ENCODE assay signal across 16 cellular contexts in genomic region chr7:30683306-30683705, GRCh38. TPM values are rescaled to one million over a fixed set of nuclear protein-coding genes. Genes with fewer than 3 reads are reported as not detected.
"Had no signal": no experiment of that assay in that cellular context is flagged by ENCODE, and none has a peak within 500 bp of the region (broad histone marks: within the 10 kb centered on the region; RNA-seq: fewer than 3 reads in every experiment).

No MANE protein-coding gene starts in this region.

- H3K27ac ChIP-seq: epithelial cell of prostate, prostate gland, transverse colon had no signal

- H3K4me1 ChIP-seq: prostate gland had no signal

- DNase-seq: activated CD4-positive, alpha-beta memory T cell treated with anti-CD3 and anti-CD28 coated beads for 36 hours; activated CD4-positive, alpha-beta T cell treated with anti-CD3 and anti-CD28 coated beads for 1 hour; activated CD8-positive, alpha-beta memory T cell treated with anti-CD3 and anti-CD28 coated beads, Interleukin-2, amount 50 U/mL, for 4 hours; activated naive CD4-positive, alpha-beta T cell treated with Interleukin-2 at 50 U/mL for 16 hours; effector memory CD4-positive, alpha-beta T cell; hippocampal formation; stimulated activated CD4-positive, alpha-beta T cell treated with anti-CD3 and anti-CD28 coated beads, Interleukin-2, amount 100 ng/mL, for 24 hours; stimulated activated naive B cell treated with anti-CD40 and anti-IgM and Interleukin-4, amounts not matched to agents 10 μg/mL and 1 μg/mL and 100 μg/mL, for 72 hours; SW 1271; T-helper 9 cell; transverse colon had no signal

- H3K36me3 Mint-ChIP-seq: activated CD4-positive, alpha-beta memory T cell treated with anti-CD3 and anti-CD28 coated beads for 36 hours had no signal

- H3K36me3 ChIP-seq: gastrocnemius medialis, prostate gland, transverse colon had no signal

- H3K9me3 ChIP-seq: gastrocnemius medialis, prostate gland, transverse colon had no signal

- H3K27ac Mint-ChIP-seq: activated CD4-positive, alpha-beta memory T cell treated with anti-CD3 and anti-CD28 coated beads for 36 hours; activated T-helper 1 cell treated with anti-CD3 and anti-CD28 coated beads, Interleukin-12 subunit alpha, Interleukin-12 subunit beta, Interleukin-2, Interleukin-4 antibody, amounts not matched to agents 30 ng/mL and 10 ng/mL and 1 ng/mL, durations not matched to agents 14 hours and 24 hours and 36 hours; stimulated activated naive B cell treated with anti-CD40 and anti-IgM and Interleukin-4, amounts not matched to agents 10 μg/mL and 1 μg/mL and 100 μg/mL, for 72 hours had no signal

- H3K9me3 Mint-ChIP-seq: activated CD4-positive, alpha-beta memory T cell treated with anti-CD3 and anti-CD28 coated beads for 36 hours; activated T-helper 1 cell treated with anti-CD3 and anti-CD28 coated beads, Interleukin-12 subunit alpha, Interleukin-12 subunit beta, Interleukin-2, Interleukin-4 antibody, amounts not matched to agents 30 ng/mL and 10 ng/mL and 1 ng/mL, durations not matched to agents 14 hours and 24 hours and 36 hours; stimulated activated naive B cell treated with anti-CD40 and anti-IgM and Interleukin-4, amounts not matched to agents 10 μg/mL and 1 μg/mL and 100 μg/mL, for 72 hours had no signal

RNA-seq across cellular contexts. Expression of gene CRHR2, which starts 1.1 kb away (rescaled TPM):
- total RNA-seq: activated T-helper 1 cell treated with anti-CD3 and anti-CD28 coated beads, Interleukin-12 subunit alpha, Interleukin-12 subunit beta, Interleukin-2, Interleukin-4 antibody, amounts not matched to agents 30 ng/mL and 10 ng/mL and 1 ng/mL, durations not matched to agents 14 hours and 24 hours and 36 hours; lung microvascular endothelial cell; transverse colon had no signal
